ENCODE assay signal across 8 cellular contexts in genomic region chr10:48305905-48306264, GRCh38. TPM values are rescaled to one million over a fixed set of nuclear protein-coding genes. Genes with fewer than 3 reads are reported as not detected.
DNase-seq lines count a peak whose midpoint lies in the region; ATAC-seq and TF ChIP-seq lines count a peak whose summit lies in the region.

No MANE protein-coding gene starts in this region.

- H3K4me3 ChIP-seq in kidney epithelial cell (ENCODE audit: low read depth, low read length), result peak overlapping the region; percentile 37

- H3K4me1 Mint-ChIP-seq in T-helper 1 cell treated with Interleukin-12 subunit alpha and Interleukin-12 subunit beta and Interleukin-4 antibody, amounts not matched to agents 30 μg/mL and 1 μg/mL, for 36 hours (ENCODE audit: low read depth), result peaks cover 19% of the 10 kb centered on the region
- peaks cover 27% of the 10 kb centered on the region for H3K4me1 Mint-ChIP-seq in activated naive CD8-positive, alpha-beta T cell treated with anti-CD3 and anti-CD28 coated beads for 36 hours

- H3K27ac ChIP-seq in substantia nigra (ENCODE audit: low read depth, low read length, poor library complexity, severe bottlenecking), result peak overlapping the region; percentile 63

- H3K36me3 ChIP-seq in kidney epithelial cell (ENCODE audit: control insufficient read depth, insufficient read depth, low read length), result no peaks in the 10 kb centered on the region

- peak overlapping the region; percentile 29 for H3K27ac Mint-ChIP-seq in T-helper 1 cell treated with Interleukin-12 subunit alpha and Interleukin-12 subunit beta and Interleukin-4 antibody, amounts not matched to agents 30 μg/mL and 1 μg/mL, for 36 hours
- peak overlapping the region; percentile 65 for H3K27ac Mint-ChIP-seq in activated naive CD8-positive, alpha-beta T cell treated with anti-CD3 and anti-CD28 coated beads for 36 hours

- no peak for ATAC-seq in HG02852 (IDR thresholded peaks at IDR 0.05; ENCODE audit: unreplicated experiment)
- no peak for ATAC-seq in HG03108 (IDR thresholded peaks at IDR 0.05; ENCODE audit: unreplicated experiment)

- peaks cover 14% of the 10 kb centered on the region for H3K27me3 Mint-ChIP-seq in T-helper 1 cell treated with Interleukin-12 subunit alpha and Interleukin-12 subunit beta and Interleukin-4 antibody, amounts not matched to agents 30 μg/mL and 1 μg/mL, for 36 hours (ENCODE audit: low read depth)
- no peaks in the 10 kb centered on the region for H3K27me3 Mint-ChIP-seq in activated naive CD8-positive, alpha-beta T cell treated with anti-CD3 and anti-CD28 coated beads for 36 hours

- H3K4me3 Mint-ChIP-seq in T-helper 1 cell treated with Interleukin-12 subunit alpha and Interleukin-12 subunit beta and Interleukin-4 antibody, amounts not matched to agents 30 μg/mL and 1 μg/mL, for 36 hours, result peak overlapping the region; percentile 64
- H3K4me3 Mint-ChIP-seq in activated naive CD8-positive, alpha-beta T cell treated with anti-CD3 and anti-CD28 coated beads for 36 hours, result peak overlapping the region; percentile 58

- TF ChIP-seq CTCF in kidney epithelial cell (IDR thresholded peaks at IDR 0.05; ENCODE audit: insufficient read depth, low read length, poor library complexity, severe bottlenecking), result no peak

- no peaks in the 10 kb centered on the region for H3K27me3 ChIP-seq in kidney epithelial cell (ENCODE audit: control insufficient read depth, insufficient read depth, low read length)

- DNase-seq in T-helper 1 cell, result no peak
- DNase-seq in activated naive CD8-positive, alpha-beta T cell treated with anti-CD3 and anti-CD28 coated beads for 36 hours, result no peak
- no peak for DNase-seq in kidney epithelial cell (ENCODE audit: low read depth)
- no peak for DNase-seq in substantia nigra (lab: John Stamatoyannopoulos, UW)
- no peak for DNase-seq in mesenteric fat pad (ENCODE audit: low spot score)

- H3K36me3 Mint-ChIP-seq in T-helper 1 cell treated with Interleukin-12 subunit alpha and Interleukin-12 subunit beta and Interleukin-4 antibody, amounts not matched to agents 30 μg/mL and 1 μg/mL, for 36 hours (ENCODE audit: low read depth), result no peaks in the 10 kb centered on the region
- no peaks in the 10 kb centered on the region for H3K36me3 Mint-ChIP-seq in activated naive CD8-positive, alpha-beta T cell treated with anti-CD3 and anti-CD28 coated beads for 36 hours

- H3K9me3 Mint-ChIP-seq in T-helper 1 cell treated with Interleukin-12 subunit alpha and Interleukin-12 subunit beta and Interleukin-4 antibody, amounts not matched to agents 30 μg/mL and 1 μg/mL, for 36 hours, result no peaks in the 10 kb centered on the region
- peaks cover 1% of the 10 kb centered on the region for H3K9me3 Mint-ChIP-seq in activated naive CD8-positive, alpha-beta T cell treated with anti-CD3 and anti-CD28 coated beads for 36 hours

RNA-seq across cellular contexts. Expression of gene MAPK8, which starts 0.6 kb away (rescaled TPM):
- total RNA-seq in activated naive CD8-positive, alpha-beta T cell treated with anti-CD3 and anti-CD28 coated beads for 36 hours, result 10 to 100 TPM; 43.2 to 44.8 TPM
- 59.2 and 61.4 TPM in 2 replicates for total RNA-seq in kidney epithelial cell
- 30.3 TPM for total RNA-seq in mesenteric fat pad

RNA-seq across cellular contexts. Expression of gene FRMPD2, which starts 31.4 kb away (rescaled TPM):
- not detected for total RNA-seq in activated naive CD8-positive, alpha-beta T cell treated with anti-CD3 and anti-CD28 coated beads for 36 hours
- 0.41 and 0.42 TPM in 2 replicates for total RNA-seq in kidney epithelial cell
- not detected for total RNA-seq in mesenteric fat pad
